In the genomic region with DNA sequence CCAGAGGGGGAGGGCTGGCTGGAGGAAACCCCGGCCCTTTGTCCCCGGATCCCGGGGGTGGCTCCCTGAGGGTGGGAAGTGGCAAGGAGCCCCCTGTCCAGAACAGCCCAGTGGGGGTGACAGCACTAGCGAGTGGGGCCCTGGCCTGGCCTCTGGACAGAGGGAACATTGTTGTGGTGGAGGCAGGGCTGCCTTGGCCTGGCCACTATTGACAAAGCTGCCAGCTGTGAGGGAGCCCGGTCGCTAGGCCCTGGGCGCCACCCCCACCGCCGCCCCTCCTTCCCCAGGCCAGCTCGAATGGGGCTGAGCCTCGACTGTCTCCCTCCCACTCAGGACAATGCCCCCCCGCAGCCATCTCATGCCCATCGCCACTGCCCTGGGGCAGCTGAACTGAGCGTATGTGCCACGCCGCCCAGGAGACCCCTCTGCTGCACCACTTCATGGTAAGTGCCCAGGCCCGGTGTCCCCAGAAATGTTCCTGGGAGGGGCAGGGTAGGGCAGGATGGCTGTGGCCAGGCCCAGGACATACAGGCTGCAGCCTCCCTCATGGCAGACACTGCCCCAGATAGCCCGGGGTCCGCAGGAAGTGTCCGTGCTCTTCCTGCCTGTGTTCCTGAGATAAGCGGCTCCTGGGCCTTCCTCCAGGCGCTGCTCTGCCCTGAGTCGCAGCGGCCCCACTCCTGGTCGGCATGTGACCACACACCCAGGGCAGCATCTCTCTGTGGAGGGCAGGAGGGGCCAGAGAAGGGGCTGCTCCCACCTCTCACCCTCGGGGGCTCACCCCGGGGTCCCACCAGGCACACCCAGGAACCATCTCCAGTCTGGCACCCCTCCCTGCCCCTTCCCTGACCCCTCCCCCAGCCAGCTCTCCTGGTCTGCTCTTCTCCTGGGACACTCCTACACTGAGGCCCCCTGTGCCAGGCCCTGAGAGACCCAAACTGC, we compare ENCODE assay signal across 1 cellular context.
TF ChIP-seq lines count a peak whose summit lies in the region.

No MANE protein-coding gene starts in this region.

TF ChIP-seq in A549, 52 proteins besides CTCF, POLR2A, EP300 and RAD21 (continued from another document):
- TF ChIP-seq REST (IDR thresholded peaks at IDR 0.05) = no peak
- no peak for TF ChIP-seq EHF (CRISPR knock-in tag; IDR thresholded peaks at IDR 0.05)
